8 cellular contexts compared by ENCODE assay signal in genomic region chr1:3746784-3747521, GRCh38. TPM values are rescaled to one million over a fixed set of nuclear protein-coding genes. Genes with fewer than 3 reads are reported as not detected.
A peak's percentile ranks its signal among the peaks of the same experiment; 100 is the strongest.
DNase-seq lines count a peak whose midpoint lies in the region; ATAC-seq, FAIRE-seq and TF ChIP-seq lines count a peak whose summit lies in the region.

No MANE protein-coding gene starts in this region.

- peak overlapping the region; percentile 85 for H3K4me2 ChIP-seq in HepG2 (ENCODE audit: low read depth, low read length)

- POLR2A ChIA-PET in HepG2 (lab: Yijun Ruan, JAX): no interaction called here

- TF ChIP-seq EP300 in HepG2 (IDR thresholded peaks at IDR 0.05; ENCODE audit: low read depth in 2 of 2, low read length in 2 of 2): no peak
- TF ChIP-seq EP300 in HepG2 (CRISPR knock-in tag; IDR thresholded peaks at IDR 0.05; ENCODE audit: borderline replicate concordance): no peak

- no peak overlapping the region for H3K27ac ChIP-seq in HepG2 (ENCODE audit: extremely low read length, insufficient read depth, low read length)

- peak; percentile 63 to 75 for TF ChIP-seq POLR2A in HepG2 (IDR thresholded peaks at IDR 0.05; ENCODE audit: insufficient read depth in 1 of 2, low read depth in 2 of 2, low read length in 2 of 2)

- ATAC-seq in HG02763 (IDR thresholded peaks at IDR 0.05; ENCODE audit: unreplicated experiment) (peak; percentile 78), HepG2 (peak; percentile 96)

- H3K4me3 ChIP-seq in HepG2 (replicated peaks in 1 of 3; ENCODE audit: insufficient read depth in 1 of 3, low read depth in 2 of 3, low read length in 3 of 3): peak overlapping the region; percentile 72 to 96 (median 84)

- H3K79me2 ChIP-seq in HepG2 (ENCODE audit: insufficient read depth, low read length): peaks cover 6% of the 10 kb centered on the region

- CTCF ChIA-PET in HepG2 (lab: Yijun Ruan, JAX; ENCODE audit: low intra/inter-chr PET ratio, low total read pairs): no interaction called here

- H3K9ac ChIP-seq in HepG2 (ENCODE audit: insufficient read depth, low read depth, low read length): peak overlapping the region; percentile 78

- TF ChIP-seq RAD21 in HepG2 (CRISPR knock-in tag; IDR thresholded peaks at IDR 0.05): no peak

- DNase-seq in ELF-1 (ENCODE audit: low read depth, low spot score) (peak; percentile 83), NCI-H345 (lab: John Stamatoyannopoulos, UW) (peak; percentile 94), dermis blood vessel endothelial cell (peak; percentile 83), HepG2 (ENCODE audit: low spot score) (peak; percentile 74), LoVo (ENCODE audit: low spot score) (no peak)
- peak; percentile 84 for DNase-seq in activated CD4-positive, alpha-beta T cell treated with anti-CD3 and anti-CD28 coated beads, Interleukin-2, amount 50 U/mL, for 1 hour
- peak; percentile 84 to 90 for DNase-seq in stimulated activated CD4-positive, alpha-beta T cell treated with anti-CD3 and anti-CD28 coated beads, Interleukin-2, amount 100 ng/mL, for 48 hours

- no peak for TF ChIP-seq CTCF in HepG2 (CRISPR knock-in tag; IDR thresholded peaks at IDR 0.05)

- 0% methylated on average over 5 of the region's 78 CpGs for WGBS in HepG2 (ENCODE audit: low lambda C conversion rate)

- H3K4me1 ChIP-seq in HepG2 (ENCODE audit: insufficient read depth, low read length): peaks cover 31% of the 10 kb centered on the region

- in situ Hi-C loops in HepG2 (cut with HindIII; ENCODE audit: extremely low pct_ligation_motif_present, low pct_unique_long_range_greater_than_20kb): no loop called here

- no peaks in the 10 kb centered on the region for H4K20me1 ChIP-seq in HepG2 (ENCODE audit: insufficient read depth, low read length)

- no peak overlapping the region for H2AFZ ChIP-seq in HepG2 (ENCODE audit: low read length)

- H3K36me3 ChIP-seq in HepG2 (replicated peaks in 1 of 2; ENCODE audit: control insufficient read depth in 1 of 2, insufficient read depth in 2 of 2, low read length in 2 of 2): peaks cover 0 to 13% of the 10 kb centered on the region in 2 experiments; a peak in 3 of 5 replicates

- no TSS peak for BruUV-seq in HepG2 (replicated peaks; lab: Mats Ljungman, UMichigan)

- FAIRE-seq in HepG2 (lab: Jason Lieb, UNC): no peak

- intact Hi-C loops in HepG2 (cut with micrococcal nuclease; ENCODE audit: unreplicated experiment): no loop called here

- no peaks in the 10 kb centered on the region for H3K9me3 ChIP-seq in HepG2 (ENCODE audit: low read length)

- H3K27me3 ChIP-seq in HepG2 (ENCODE audit: control insufficient read depth in 1 of 2, insufficient read depth in 2 of 2, low read length in 2 of 2): peaks cover 3 to 11% of the 10 kb centered on the region in 2 experiments; a peak in 3 of 5 replicates

TF ChIP-seq in HepG2, 621 proteins besides CTCF, POLR2A, EP300 and RAD21 (continues in another document):
- TF ChIP-seq ZKSCAN5 (CRISPR knock-in tag; IDR thresholded peaks at IDR 0.05) (no peak), RXRA (CRISPR knock-in tag; IDR thresholded peaks at IDR 0.05) (no peak), MTF1 (CRISPR knock-in tag; IDR thresholded peaks at IDR 0.05) (no peak), YEATS2 (CRISPR knock-in tag; IDR thresholded peaks at IDR 0.05; ENCODE audit: borderline replicate concordance) (no peak), ZNF772 (CRISPR knock-in tag; IDR thresholded peaks at IDR 0.05) (no peak), FIP1L1 (IDR thresholded peaks at IDR 0.05; ENCODE audit: borderline replicate concordance, insufficient read depth, low read depth, low read length) (no peak), FOSL2 (CRISPR knock-in tag; IDR thresholded peaks at IDR 0.05) (no peak)

RNA-seq across cellular contexts. Expression of gene CCDC27, which starts 5.3 kb away (rescaled TPM):
- total RNA-seq in dermis blood vessel endothelial cell (not detected in 2 replicates), HepG2 (2016; rRNA removed; fragmentation: Illumina TruSeq; extraction: Trizol) (not detected in 2 replicates)
- not detected in 2 replicates for total RNA-seq in HepG2 (2016; cell fraction: cytosol; rRNA removed; fragmentation: Illumina TruSeq; extraction: Trizol; ENCODE audit: low read depth)
- not detected in 2 replicates for total RNA-seq in HepG2 (2016; cell fraction: insoluble cytoplasmic fraction; rRNA removed; fragmentation: Illumina TruSeq; extraction: Trizol)
- total RNA-seq in HepG2 (2016; cell fraction: membrane; rRNA removed; fragmentation: Illumina TruSeq; extraction: Trizol): not detected in 2 replicates
- total RNA-seq in HepG2 (2016; cell fraction: nucleus; rRNA removed; fragmentation: Illumina TruSeq; extraction: Trizol): not detected in 2 replicates
- polyA plus RNA-seq in HepG2 (2011; rRNA removed): not detected in 2 replicates
- not detected in 2 replicates for polyA plus RNA-seq in HepG2 (2011; cell fraction: cytosol; rRNA removed)
- not detected in 2 replicates for polyA plus RNA-seq in HepG2 (2011; cell fraction: nucleus; rRNA removed)
- polyA plus RNA-seq in HepG2 (2012): 0.23 TPM in 1 of 2 replicates, not detected in the other
- not detected in 2 replicates for polyA plus RNA-seq in HepG2 (2016; cell fraction: cytosol; fragmentation: Illumina TruSeq; extraction: Trizol; ENCODE audit: low read depth)
- not detected in 2 replicates for polyA plus RNA-seq in HepG2 (2016; cell fraction: insoluble cytoplasmic fraction; fragmentation: Illumina TruSeq; extraction: Trizol; ENCODE audit: low read depth)
- not detected in 2 replicates for polyA plus RNA-seq in HepG2 (2016; cell fraction: membrane; fragmentation: Illumina TruSeq; extraction: Trizol; ENCODE audit: low read depth)
- not detected in 2 replicates for polyA plus RNA-seq in HepG2 (2016; cell fraction: nucleus; fragmentation: Illumina TruSeq; extraction: Trizol; ENCODE audit: insufficient read depth, low read depth)
- not detected in 2 replicates for polyA minus RNA-seq in HepG2 (2011; rRNA and poly(A)+ RNA removed; ENCODE audit: low replicate concordance)
- not detected in 2 replicates for polyA minus RNA-seq in HepG2 (2011; cell fraction: cytosol; rRNA and poly(A)+ RNA removed)
- polyA minus RNA-seq in HepG2 (2011; cell fraction: nucleus; rRNA and poly(A)+ RNA removed): not detected in 2 replicates

RNA-seq across cellular contexts. Expression of gene SMIM1, which starts 25.6 kb away (rescaled TPM):
- total RNA-seq in dermis blood vessel endothelial cell (0.56 and 1.5 TPM in 2 replicates), HepG2 (2016; rRNA removed; fragmentation: Illumina TruSeq; extraction: Trizol) (55.8 and 56.3 TPM in 2 replicates)
- total RNA-seq in HepG2 (2016; cell fraction: cytosol; rRNA removed; fragmentation: Illumina TruSeq; extraction: Trizol; ENCODE audit: low read depth): 360 and 516 TPM in 2 replicates
- total RNA-seq in HepG2 (2016; cell fraction: insoluble cytoplasmic fraction; rRNA removed; fragmentation: Illumina TruSeq; extraction: Trizol): 54.3 and 58.0 TPM in 2 replicates
- 94.8 and 147 TPM in 2 replicates for total RNA-seq in HepG2 (2016; cell fraction: membrane; rRNA removed; fragmentation: Illumina TruSeq; extraction: Trizol)
- total RNA-seq in HepG2 (2016; cell fraction: nucleus; rRNA removed; fragmentation: Illumina TruSeq; extraction: Trizol): 35.3 and 45.5 TPM in 2 replicates
- polyA plus RNA-seq in HepG2 (2011; rRNA removed): 12.4 and 22.2 TPM in 2 replicates
- polyA plus RNA-seq in HepG2 (2011; cell fraction: cytosol; rRNA removed): 15.0 and 35.9 TPM in 2 replicates
- 20.1 and 21.5 TPM in 2 replicates for polyA plus RNA-seq in HepG2 (2011; cell fraction: nucleus; rRNA removed)
- polyA plus RNA-seq in HepG2 (2012): 18.7 and 18.9 TPM in 2 replicates
- polyA plus RNA-seq in HepG2 (2016; cell fraction: cytosol; fragmentation: Illumina TruSeq; extraction: Trizol; ENCODE audit: low read depth): 172 and 230 TPM in 2 replicates
- polyA plus RNA-seq in HepG2 (2016; cell fraction: insoluble cytoplasmic fraction; fragmentation: Illumina TruSeq; extraction: Trizol; ENCODE audit: low read depth): 45.5 and 47.9 TPM in 2 replicates
- 82.1 and 104 TPM in 2 replicates for polyA plus RNA-seq in HepG2 (2016; cell fraction: membrane; fragmentation: Illumina TruSeq; extraction: Trizol; ENCODE audit: low read depth)
- 32.0 and 32.8 TPM in 2 replicates for polyA plus RNA-seq in HepG2 (2016; cell fraction: nucleus; fragmentation: Illumina TruSeq; extraction: Trizol; ENCODE audit: insufficient read depth, low read depth)
- polyA minus RNA-seq in HepG2 (2011; rRNA and poly(A)+ RNA removed; ENCODE audit: low replicate concordance): 29.5 TPM in 1 of 2 replicates, not detected in the other
- 18.6 and 19.1 TPM in 2 replicates for polyA minus RNA-seq in HepG2 (2011; cell fraction: cytosol; rRNA and poly(A)+ RNA removed)
- 17.1 and 18.4 TPM in 2 replicates for polyA minus RNA-seq in HepG2 (2011; cell fraction: nucleus; rRNA and poly(A)+ RNA removed)

RNA-seq across cellular contexts. Expression of gene LRRC47, which starts 49.3 kb away (rescaled TPM):
- total RNA-seq in dermis blood vessel endothelial cell (42.2 and 50.9 TPM in 2 replicates), HepG2 (2016; rRNA removed; fragmentation: Illumina TruSeq; extraction: Trizol) (52.4 and 52.5 TPM in 2 replicates)
- 6.5 and 7.6 TPM in 2 replicates for total RNA-seq in HepG2 (2016; cell fraction: cytosol; rRNA removed; fragmentation: Illumina TruSeq; extraction: Trizol; ENCODE audit: low read depth)
- 47.8 and 53.6 TPM in 2 replicates for total RNA-seq in HepG2 (2016; cell fraction: insoluble cytoplasmic fraction; rRNA removed; fragmentation: Illumina TruSeq; extraction: Trizol)
- total RNA-seq in HepG2 (2016; cell fraction: membrane; rRNA removed; fragmentation: Illumina TruSeq; extraction: Trizol): 11.1 and 12.6 TPM in 2 replicates
- 22.3 and 30.2 TPM in 2 replicates for total RNA-seq in HepG2 (2016; cell fraction: nucleus; rRNA removed; fragmentation: Illumina TruSeq; extraction: Trizol)
- polyA plus RNA-seq in HepG2 (2011; rRNA removed): 18.3 and 20.2 TPM in 2 replicates
- polyA plus RNA-seq in HepG2 (2011; cell fraction: cytosol; rRNA removed): 11.1 and 11.8 TPM in 2 replicates
- polyA plus RNA-seq in HepG2 (2011; cell fraction: nucleus; rRNA removed): 22.8 and 33.3 TPM in 2 replicates
- 19.1 and 36.0 TPM in 2 replicates for polyA plus RNA-seq in HepG2 (2012)
- polyA plus RNA-seq in HepG2 (2016; cell fraction: cytosol; fragmentation: Illumina TruSeq; extraction: Trizol; ENCODE audit: low read depth): 3.5 and 3.9 TPM in 2 replicates
- polyA plus RNA-seq in HepG2 (2016; cell fraction: insoluble cytoplasmic fraction; fragmentation: Illumina TruSeq; extraction: Trizol; ENCODE audit: low read depth): 46.2 and 54.8 TPM in 2 replicates
- polyA plus RNA-seq in HepG2 (2016; cell fraction: membrane; fragmentation: Illumina TruSeq; extraction: Trizol; ENCODE audit: low read depth): 9.2 and 9.3 TPM in 2 replicates
- polyA plus RNA-seq in HepG2 (2016; cell fraction: nucleus; fragmentation: Illumina TruSeq; extraction: Trizol; ENCODE audit: insufficient read depth, low read depth): 63.9 and 68.5 TPM in 2 replicates
- polyA minus RNA-seq in HepG2 (2011; rRNA and poly(A)+ RNA removed; ENCODE audit: low replicate concordance): 12.3 and 17.4 TPM in 2 replicates
- 12.0 and 18.0 TPM in 2 replicates for polyA minus RNA-seq in HepG2 (2011; cell fraction: cytosol; rRNA and poly(A)+ RNA removed)
- polyA minus RNA-seq in HepG2 (2011; cell fraction: nucleus; rRNA and poly(A)+ RNA removed): 10.1 and 11.3 TPM in 2 replicates

Comparison
In these comparisons a context has a peak if more than half of its experiments do, and no peak if none do; other contexts are left out.
1. RNA of gene SMIM1, which starts 25.6 kb away (total RNA-seq): 35.3 to 516 TPM in HepG2; 0.56 to 1.5 TPM in dermis blood vessel endothelial cell; every median in the first group is over 10 times any median in the second.